Comparison of ENCODE assay signal across 8 cellular contexts in genomic region chr2:147845608-147846002, GRCh38.
DNase-seq lines count a peak whose midpoint lies in the region; ATAC-seq and TF ChIP-seq lines count a peak whose summit lies in the region.

No MANE protein-coding gene starts in this region.

- peak overlapping the region; percentile 93 for H3K9ac ChIP-seq in ES-I3 (ENCODE audit: low read depth, low read length)

- no peaks in the 10 kb centered on the region for H3K9me3 Mint-ChIP-seq in nephron

- no peaks in the 10 kb centered on the region for H3K36me3 ChIP-seq in ES-I3 (ENCODE audit: insufficient read depth, low read length)
- H3K36me3 ChIP-seq in effector memory CD4-positive, alpha-beta T cell (ENCODE audit: control insufficient read depth, insufficient read depth, low read length): no peaks in the 10 kb centered on the region

- H3K27ac ChIP-seq in effector memory CD4-positive, alpha-beta T cell (ENCODE audit: insufficient read depth, low read length, poor library complexity, severe bottlenecking): peak overlapping the region; percentile 71

- peak overlapping the region; percentile 95 to 100 (median 97) for H3K4me3 Mint-ChIP-seq in nephron

- POLR2A ChIA-PET in HEK293T (lab: Yijun Ruan, JAX): interaction anchor here (2.1 kb wide), 1 partner anchor 9 kb away, joined by 8 read pairs; no protein-coding TSS in a partner anchor

- no peaks in the 10 kb centered on the region; the same call in 1 of the 2 replicates for H3K9me3 ChIP-seq in ES-I3 (ENCODE audit: control insufficient read depth, insufficient read depth, low read length)
- H3K9me3 ChIP-seq in effector memory CD4-positive, alpha-beta T cell (ENCODE audit: control insufficient read depth, low read length): no peaks in the 10 kb centered on the region

- H3K4me1 ChIP-seq in ES-I3 (ENCODE audit: insufficient read depth, low read length): peaks cover 6% of the 10 kb centered on the region
- H3K4me1 ChIP-seq in effector memory CD4-positive, alpha-beta T cell (ENCODE audit: control insufficient read depth, insufficient read depth, low read length, poor library complexity, severe bottlenecking): peaks cover 4% of the 10 kb centered on the region

- H3K27me3 Mint-ChIP-seq in nephron (ENCODE audit: low read depth): no peaks in the 10 kb centered on the region

- TF ChIP-seq CTCF in nephron (IDR thresholded peaks at IDR 0.05; ENCODE audit: unreplicated experiment in 3 of 3): no peak

- no peak for ATAC-seq in GM19023 (IDR thresholded peaks at IDR 0.05; ENCODE audit: unreplicated experiment)

- DNase-seq in NCI-H69 (lab: John Stamatoyannopoulos, UW) (peak; percentile 20), NCI-H226 (no peak), HEK293T (ENCODE audit: extremely low spot score) (no peak), SW 1271 (lab: John Stamatoyannopoulos, UW) (no peak)
- DNase-seq in effector memory CD4-positive, alpha-beta T cell: no peak

- peak overlapping the region; percentile 84 for H3K4me3 ChIP-seq in effector memory CD4-positive, alpha-beta T cell (ENCODE audit: insufficient read depth, low read depth, low read length, poor library complexity, severe bottlenecking)

- CTCF ChIA-PET in HEK293T (lab: Yijun Ruan, JAX): interaction anchor here (0.7 kb wide), 1 partner anchor 72 kb away, joined by 4 read pairs; no protein-coding TSS in a partner anchor

- H3K27me3 ChIP-seq in effector memory CD4-positive, alpha-beta T cell (replicated peaks; ENCODE audit: control insufficient read depth, insufficient read depth, low read length, poor library complexity, severe bottlenecking): no peaks in the 10 kb centered on the region

- H3K4me1 Mint-ChIP-seq in nephron: peaks cover 33% of the 10 kb centered on the region

- H3K27ac Mint-ChIP-seq in nephron: peak overlapping the region; percentile 89 to 99 (median 96)

- peaks cover 4% of the 10 kb centered on the region for H3K36me3 Mint-ChIP-seq in nephron (ENCODE audit: low read depth)

TF ChIP-seq in HEK293T, 16 proteins besides CTCF, POLR2A, EP300 and RAD21:
- TF ChIP-seq SP1 (IDR thresholded peaks at IDR 0.05) (no peak), BHLHE40 (IDR thresholded peaks at IDR 0.05; ENCODE audit: borderline replicate concordance) (no peak), CTBP1 (IDR thresholded peaks at IDR 0.05; ENCODE audit: borderline replicate concordance) (no peak), ZNF384 (IDR thresholded peaks at IDR 0.05) (no peak), L3MBTL2 (conservative IDR thresholded peaks at IDR 0.05) (no peak)
